Comparison of ENCODE assay signal across 22 cellular contexts in the genomic region with DNA sequence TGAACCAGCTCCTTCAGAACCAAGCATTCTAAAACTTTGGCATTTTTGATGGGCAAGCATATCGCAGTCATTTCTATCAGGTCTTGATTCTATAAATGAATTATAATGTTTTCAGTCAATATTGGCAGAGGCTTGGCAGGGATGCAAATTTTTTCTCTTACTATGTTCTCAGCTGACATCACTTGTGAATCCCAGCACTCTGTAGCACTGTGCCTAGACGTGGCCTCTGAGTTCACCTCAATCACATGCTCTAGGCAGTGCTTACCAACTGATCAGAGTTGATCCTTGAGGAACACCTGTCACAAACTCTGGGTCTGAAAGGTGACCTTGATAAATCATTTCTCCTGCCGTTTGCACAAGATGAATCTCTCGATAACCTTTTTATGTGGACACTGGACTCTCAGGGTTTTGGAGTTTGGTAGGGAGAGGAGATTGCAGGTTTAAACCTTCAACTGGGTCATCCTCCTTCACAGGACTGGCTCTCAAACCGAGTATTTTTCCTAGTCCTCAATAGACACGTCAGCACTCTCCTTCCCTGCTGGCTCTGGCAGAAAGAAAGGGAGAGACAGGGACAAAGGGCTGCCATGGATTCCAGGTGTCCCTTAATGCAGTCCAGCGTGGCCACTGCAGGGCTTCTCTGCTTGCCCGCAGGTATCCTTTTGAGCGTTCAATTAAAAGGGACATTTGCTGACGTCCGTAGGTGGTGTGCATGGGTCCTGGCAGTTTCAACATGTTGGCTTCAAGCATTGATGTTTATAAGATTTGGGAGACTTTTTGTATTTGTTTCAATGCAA.
DNase-seq lines count a peak whose midpoint lies in the region; ATAC-seq, FAIRE-seq and TF ChIP-seq lines count a peak whose summit lies in the region.
"Had no signal": no experiment of that assay in that cellular context is flagged by ENCODE, and none has a peak within 500 bp of the region (broad histone marks: within the 10 kb centered on the region; RNA-seq: fewer than 3 reads in every experiment).

No MANE protein-coding gene starts in this region.

- H3K4me1 Mint-ChIP-seq in activated T-helper 17 cell treated with anti-CD3 and anti-CD28 coated beads, Interleukin-2, amount 50 U/mL, for 72 hours = peaks cover 6% of the 10 kb centered on the region
- H3K4me1 Mint-ChIP-seq: CD4-positive, CD25-positive, alpha-beta regulatory T cell had no signal

- no peak overlapping the region for H2AK5ac ChIP-seq in neuronal stem cell (ENCODE audit: low read depth, low read length)

- H3K9me3 ChIP-seq in neuronal stem cell (replicated peaks in 1 of 2; ENCODE audit: control insufficient read depth in 2 of 2, insufficient read depth in 1 of 2, low read depth in 1 of 2, low read length in 2 of 2) (no peaks in the 10 kb centered on the region), thyroid gland (no peaks in the 10 kb centered on the region)
- H3K9me3 ChIP-seq: BE2C, MG63, SJCRH30 had no signal

- no peaks in the 10 kb centered on the region for H3K27me3 Mint-ChIP-seq in activated T-helper 17 cell treated with anti-CD3 and anti-CD28 coated beads, Interleukin-2, amount 50 U/mL, for 72 hours
- H3K27me3 Mint-ChIP-seq: CD4-positive, CD25-positive, alpha-beta regulatory T cell had no signal

- H3K27me3 ChIP-seq in neuronal stem cell (ENCODE audit: control insufficient read depth in 3 of 3, insufficient read depth in 3 of 3, low read depth in 1 of 3, low read length in 3 of 3) = no peaks in the 10 kb centered on the region
- H3K27me3 ChIP-seq in thyroid gland = no peaks in the 10 kb centered on the region
- H3K27me3 ChIP-seq: BE2C, MG63, SJCRH30 had no signal

- TF ChIP-seq CTCF in thyroid gland (IDR thresholded peaks at IDR 0.05) = no peak

- no peaks in the 10 kb centered on the region for H3K36me3 Mint-ChIP-seq in activated T-helper 17 cell treated with anti-CD3 and anti-CD28 coated beads, Interleukin-2, amount 50 U/mL, for 72 hours (ENCODE audit: low read depth)
- H3K36me3 Mint-ChIP-seq: CD4-positive, CD25-positive, alpha-beta regulatory T cell had no signal

- no peak for FAIRE-seq in H54 (lab: Jason Lieb, UNC)
- FAIRE-seq: A204.1, GM12892, RCC 7860 had no signal

- peak overlapping the region in 1 of 2 donors; percentile 22 for H3K4me3 ChIP-seq in neuronal stem cell (ENCODE audit: low read length in 2 of 2)
- no peak overlapping the region for H3K4me3 ChIP-seq in thyroid gland (replicated peaks in 1 of 3)
- H3K4me3 ChIP-seq: MG63, SJCRH30 had no signal

- intact Hi-C loops in thyroid gland (cut with DNase I) = no loop called here

- no peak overlapping the region for H3K23ac ChIP-seq in neuronal stem cell (ENCODE audit: low read depth, low read length, poor library complexity)

- H3K27ac Mint-ChIP-seq in activated T-helper 17 cell treated with anti-CD3 and anti-CD28 coated beads, Interleukin-2, amount 50 U/mL, for 72 hours = no peak overlapping the region
- H3K27ac Mint-ChIP-seq: CD4-positive, CD25-positive, alpha-beta regulatory T cell had no signal

- peak overlapping the region; percentile 40 for H3K14ac ChIP-seq in neuronal stem cell (ENCODE audit: low read length)

- H3K4me1 ChIP-seq in neuronal stem cell (ENCODE audit: control insufficient read depth in 2 of 2, insufficient read depth in 1 of 2, low read depth in 1 of 2, low read length in 2 of 2) = peaks cover 0 to 9% of the 10 kb centered on the region in 2 donors
- H3K4me1 ChIP-seq in thyroid gland = no peaks in the 10 kb centered on the region
- H3K4me1 ChIP-seq: BE2C, SJCRH30 had no signal

- no peak overlapping the region for H2BK120ac ChIP-seq in neuronal stem cell (ENCODE audit: low read depth, low read length)

- H3K36me3 ChIP-seq in neuronal stem cell (replicated peaks in 1 of 2; ENCODE audit: control insufficient read depth in 2 of 2, insufficient read depth in 2 of 2, low read length in 2 of 2) = no peaks in the 10 kb centered on the region
- H3K36me3 ChIP-seq in thyroid gland = no peaks in the 10 kb centered on the region
- H3K36me3 ChIP-seq: BE2C, MG63, SJCRH30 had no signal

- no peak overlapping the region for H2BK5ac ChIP-seq in neuronal stem cell (ENCODE audit: low read length)

- DNase-seq in NCI-H345 (lab: John Stamatoyannopoulos, UW) (peak; percentile 0), NCI-H345 treated with DMSO at 0.1 percent for 48 hours (lab: John Stamatoyannopoulos, UW; ENCODE audit: unreplicated experiment) (no peak), neuronal stem cell (ENCODE audit: low spot score) (no peak), thyroid gland (no peak), H54 (ENCODE audit: insufficient read length, low spot score) (no peak)
- no peak for DNase-seq in activated effector memory CD4-positive, alpha-beta T cell treated with anti-CD3 and anti-CD28 coated beads, Interleukin-2, amount 50 U/mL, for 16 hours
- DNase-seq: BE2C; CD4-positive, CD25-positive, alpha-beta regulatory T cell; DND-41; GOT3; Karpas-422; MG63; NCI-H187 treated with DMSO at 0.1 percent for 48 hours; NCI-H2107; NCI-H510A; NCI-H748 treated with DMSO at 0.1 percent for 48 hours; SJCRH30 had no signal

- no peak overlapping the region for H2BK12ac ChIP-seq in neuronal stem cell (ENCODE audit: low read length)

- ATAC-seq in GM18870 (IDR thresholded peaks at IDR 0.05; ENCODE audit: unreplicated experiment) = peak; percentile 14
- peak; percentile 24 for ATAC-seq in activated T-helper 17 cell treated with anti-CD3 and anti-CD28 coated beads, Interleukin-2, amount 50 U/mL, for 72 hours (replicated peaks)

- H3K9ac ChIP-seq in neuronal stem cell (ENCODE audit: low read depth, low read length, poor library complexity) = no peak overlapping the region

- no peak overlapping the region for H3K4me2 ChIP-seq in neuronal stem cell (ENCODE audit: insufficient read depth, low read length, poor library complexity, severe bottlenecking)

- H3K79me1 ChIP-seq in neuronal stem cell (ENCODE audit: low read depth, low read length) = no peaks in the 10 kb centered on the region

- no peak overlapping the region for H2AFZ ChIP-seq in neuronal stem cell (ENCODE audit: low read length)

- peak overlapping the region; percentile 48 for H3K18ac ChIP-seq in neuronal stem cell (ENCODE audit: low read length)

- H4K8ac ChIP-seq in neuronal stem cell (ENCODE audit: low read depth, low read length) = no peak overlapping the region

- H3K27ac ChIP-seq in neuronal stem cell (replicated peaks; ENCODE audit: low read length) = no peak overlapping the region
- no peak overlapping the region for H3K27ac ChIP-seq in thyroid gland
- H3K27ac ChIP-seq: SJCRH30 had no signal

- no peak overlapping the region for H2BK15ac ChIP-seq in neuronal stem cell (ENCODE audit: low read length)

- no peak overlapping the region for H3K4ac ChIP-seq in neuronal stem cell (ENCODE audit: low read length)

- H3K4me3 Mint-ChIP-seq in activated T-helper 17 cell treated with anti-CD3 and anti-CD28 coated beads, Interleukin-2, amount 50 U/mL, for 72 hours = no peak overlapping the region
- H3K4me3 Mint-ChIP-seq: CD4-positive, CD25-positive, alpha-beta regulatory T cell had no signal

- H3K9me3 Mint-ChIP-seq in activated T-helper 17 cell treated with anti-CD3 and anti-CD28 coated beads, Interleukin-2, amount 50 U/mL, for 72 hours = peaks cover 11% of the 10 kb centered on the region

- H4K91ac ChIP-seq in neuronal stem cell (ENCODE audit: low read depth, low read length, poor library complexity) = no peak overlapping the region

- no CpG with 5 or more reads among the region's 11 CpGs for WGBS in neuronal stem cell (ENCODE audit: extremely low coverage in 2 of 2, insufficient read length in 2 of 2, insufficient replicate concordance in 1 of 2), 2 donors
- WGBS in thyroid gland, 2 donors = 80 to 82% methylated on average over 11 of the region's 11 CpGs

- TF ChIP-seq POLR2A in thyroid gland (IDR thresholded peaks at IDR 0.05) (no peak), H54 (IDR thresholded peaks at IDR 0.05; ENCODE audit: low read depth, low read length) (no peak)
